ENCODE assay signal across 1 cellular context in genomic region chr5:169160405-169160901, GRCh38.
A peak's percentile ranks its signal among the peaks of the same experiment; 100 is the strongest.
TF ChIP-seq lines count a peak whose summit lies in the region.

No MANE protein-coding gene starts in this region.

TF ChIP-seq in SK-N-SH, 30 proteins besides CTCF, POLR2A, EP300 and RAD21 (continued from another document):
- TF ChIP-seq FOXJ3 (CRISPR knock-in tag; IDR thresholded peaks at IDR 0.05) (no peak), JUND (IDR thresholded peaks at IDR 0.05) (peak; percentile 51), YY1 (IDR thresholded peaks at IDR 0.05; ENCODE audit: low read depth) (no peak), CHD2 (IDR thresholded peaks at IDR 0.05; ENCODE audit: low read length, partially characterized antibody) (no peak), ZBTB33 (IDR thresholded peaks at IDR 0.05; ENCODE audit: borderline replicate concordance, low read depth) (no peak), USF2 (IDR thresholded peaks at IDR 0.05; ENCODE audit: borderline replicate concordance, low read depth, low read length) (no peak), RFX5 (IDR thresholded peaks at IDR 0.05; ENCODE audit: low read length) (no peak), GATA2 (CRISPR knock-in tag; IDR thresholded peaks at IDR 0.05) (no peak), FOXM1 (IDR thresholded peaks at IDR 0.05; ENCODE audit: low read depth) (peak; percentile 14; the same call in 1 of the 2 replicates), FOSL2 (IDR thresholded peaks at IDR 0.05; ENCODE audit: borderline replicate concordance, low read depth) (peak; percentile 55; the same call in 1 of the 2 replicates), TEAD4 (IDR thresholded peaks at IDR 0.05; ENCODE audit: borderline replicate concordance, insufficient read depth) (0 out of 2 replicates have a peak, but pooled peaks have one; percentile 26), EZH2phosphoT487 (IDR thresholded peaks at IDR 0.05; ENCODE audit: borderline replicate concordance, low read depth) (no peak)
- TF ChIP-seq, protein P1, sequence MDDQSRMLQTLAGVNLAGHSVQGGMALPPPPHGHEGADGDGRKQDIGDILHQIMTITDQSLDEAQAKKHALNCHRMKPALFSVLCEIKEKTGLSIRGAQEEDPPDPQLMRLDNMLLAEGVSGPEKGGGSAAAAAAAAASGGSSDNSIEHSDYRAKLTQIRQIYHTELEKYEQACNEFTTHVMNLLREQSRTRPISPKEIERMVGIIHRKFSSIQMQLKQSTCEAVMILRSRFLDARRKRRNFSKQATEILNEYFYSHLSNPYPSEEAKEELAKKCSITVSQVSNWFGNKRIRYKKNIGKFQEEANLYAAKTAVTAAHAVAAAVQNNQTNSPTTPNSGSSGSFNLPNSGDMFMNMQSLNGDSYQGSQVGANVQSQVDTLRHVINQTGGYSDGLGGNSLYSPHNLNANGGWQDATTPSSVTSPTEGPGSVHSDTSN (IDR thresholded peaks at IDR 0.05), result peak; percentile 74
- TF ChIP-seq, protein P2, sequence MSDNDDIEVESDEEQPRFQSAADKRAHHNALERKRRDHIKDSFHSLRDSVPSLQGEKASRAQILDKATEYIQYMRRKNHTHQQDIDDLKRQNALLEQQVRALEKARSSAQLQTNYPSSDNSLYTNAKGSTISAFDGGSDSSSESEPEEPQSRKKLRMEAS (IDR thresholded peaks at IDR 0.05; ENCODE audit: low read depth), result no peak
